Comparison of ENCODE assay signal across 8 cellular contexts in genomic region chr5:150129813-150130492, GRCh38. TPM values are rescaled to one million over a fixed set of nuclear protein-coding genes. Genes with fewer than 3 reads are reported as not detected.
DNase-seq lines count a peak whose midpoint lies in the region; ATAC-seq, FAIRE-seq and TF ChIP-seq lines count a peak whose summit lies in the region.

No MANE protein-coding gene starts in this region.

- no peak for TF ChIP-seq POLR2A in ovary (IDR thresholded peaks at IDR 0.05)

- H4K20me1 ChIP-seq in OCI-LY7 (ENCODE audit: insufficient read depth, low read length), result no peaks in the 10 kb centered on the region; the same call in 1 of the 2 replicates

- no TSS peak for BruUV-seq in OCI-LY7 (replicated peaks; lab: Mats Ljungman, UMichigan)

- no peak overlapping the region for H2AFZ ChIP-seq in OCI-LY7 (ENCODE audit: low read length)

- H3K4me1 ChIP-seq in OCI-LY7 (ENCODE audit: insufficient read depth, low read length, poor library complexity, severe bottlenecking) (no peaks in the 10 kb centered on the region), ovary (ENCODE audit: insufficient read depth) (peaks cover 9% of the 10 kb centered on the region)

- intact Hi-C loops in OCI-LY7 (cut with micrococcal nuclease; ENCODE audit: unreplicated experiment) (loop anchor here (1.0 to 2.0 kb wide), 2 partner anchors 88 to 221 kb away; no protein-coding TSS in a partner anchor), ovary (cut with DNase I) (loop anchor here (1.0 to 10.0 kb wide), 10 partner anchors 37 to 315 kb away; partner anchors contain the start of genes CDX1 (in 2 of the 4), RPS14 (in 1 of the 4) and TCOF1 (in 1 of the 4))

- no peak for TF ChIP-seq EP300 in ovary (IDR thresholded peaks at IDR 0.05)

- no peaks in the 10 kb centered on the region for H3K79me2 ChIP-seq in OCI-LY7 (ENCODE audit: insufficient read depth, low read depth, low read length)

- no peaks in the 10 kb centered on the region for H3K9me3 ChIP-seq in OCI-LY7 (ENCODE audit: low read length)
- no peaks in the 10 kb centered on the region for H3K9me3 ChIP-seq in ovary

- ATAC-seq in HG02610 (IDR thresholded peaks at IDR 0.05; ENCODE audit: unreplicated experiment) (peak; percentile 53), HG03565 (IDR thresholded peaks at IDR 0.05; ENCODE audit: unreplicated experiment) (no peak)

- H3K36me3 ChIP-seq in OCI-LY7 (ENCODE audit: insufficient read depth, low read length) (no peaks in the 10 kb centered on the region), ovary (no peaks in the 10 kb centered on the region)

- DNase-seq in ELF-1 (ENCODE audit: low read depth, low spot score), result peak; percentile 88
- DNase-seq in OCI-LY7 (ENCODE audit: low spot score), result peak; percentile 53
- peak; percentile 15 for DNase-seq in activated effector memory CD4-positive, alpha-beta T cell treated with Interleukin-2 at 50 U/mL for 16 hours
- DNase-seq in frontal cortex (ENCODE audit: low spot score in 2 of 2), result peak; percentile 74 to 86
- DNase-seq in ovary, result peak; percentile 80 to 88 (median 86)
- DNase-seq in urothelium cell line (ENCODE audit: low spot score), result peak; percentile 79

- TF ChIP-seq CTCF in OCI-LY7 (conservative IDR thresholded peaks at IDR 0.05; ENCODE audit: low read length) (peak; percentile 89), ovary (IDR thresholded peaks at IDR 0.05) (peak; percentile 84 to 96 (median 96))

- POLR2A ChIA-PET in OCI-LY7 (lab: Charles Lee), result no interaction called here

- H3K9me2 ChIP-seq in OCI-LY7 (ENCODE audit: insufficient read depth, low read length), result no peaks in the 10 kb centered on the region

- no peaks in the 10 kb centered on the region for H3K27me3 ChIP-seq in ovary

- no peak for FAIRE-seq in frontal cortex (lab: Jason Lieb, UNC)
- FAIRE-seq in urothelium cell line (lab: Jason Lieb, UNC), result peak; percentile 56

- no peak overlapping the region for H3K4me2 ChIP-seq in OCI-LY7 (ENCODE audit: low read length)

- CTCF ChIA-PET in OCI-LY7 (lab: Charles Lee; ENCODE audit: unreplicated experiment), result no interaction called here

- 13 to 16% (median 13%) methylated on average over 25 of the region's 25 CpGs for WGBS in ovary, 3 donors

- H3K27ac ChIP-seq in OCI-LY7 (ENCODE audit: low read depth, low read length, poor library complexity, severe bottlenecking) (no peak overlapping the region), ovary (peak overlapping the region in 1 of 2 donors; percentile 1)

- H3K4me3 ChIP-seq in OCI-LY7 (ENCODE audit: low read depth, low read length, poor library complexity, severe bottlenecking) (no peak overlapping the region), ovary (no peak overlapping the region)

RNA-seq across cellular contexts. Expression of gene PDGFRB, which starts 25.7 kb away (rescaled TPM):
- total RNA-seq in OCI-LY7 (2014; rRNA removed; shearing (Covaris generic)), result 0.80 and 3.0 TPM in 2 replicates
- total RNA-seq in OCI-LY7 (2022) (0.23 TPM in 1 of 2 replicates, not detected in the other), frontal cortex (12.2 TPM), ovary (100 to 1,000 TPM; 102 to 302 (median 212) TPM)
- 100 to 1,000 TPM; 111 to 183 TPM for polyA plus RNA-seq in ovary

RNA-seq across cellular contexts. Expression of gene CDX1, which starts 36.6 kb away (rescaled TPM):
- not detected in 2 replicates for total RNA-seq in OCI-LY7 (2014; rRNA removed; shearing (Covaris generic))
- total RNA-seq in OCI-LY7 (2022) (not detected in 2 replicates), frontal cortex (not detected), ovary (1 to 10 TPM in 1 of 7 donors, under 1 TPM in 6; 0.23 to 1.4 (median 0.66) TPM)
- polyA plus RNA-seq in ovary, result under 1 TPM; 0.18 to 0.44 TPM

RNA-seq across cellular contexts. Expression of gene CSF1R, which starts 43.6 kb away (rescaled TPM):
- total RNA-seq in OCI-LY7 (2014; rRNA removed; shearing (Covaris generic)), result not detected in 2 replicates
- not detected in 2 replicates for total RNA-seq in OCI-LY7 (2022)
- total RNA-seq in frontal cortex, result 5.3 TPM
- total RNA-seq in ovary, result 10 to 100 TPM in 5 of 7 donors, 1 to 10 TPM in 2; 7.6 to 25.3 (median 16.4) TPM
- polyA plus RNA-seq in ovary, result 10 to 100 TPM in 1 of 2 donors, 1 to 10 TPM in 1; 8.1 to 41.9 TPM

RNA-seq across cellular contexts. Expression of gene SLC6A7, which starts 59.9 kb away (rescaled TPM):
- total RNA-seq in OCI-LY7 (2014; rRNA removed; shearing (Covaris generic)), result not detected in 2 replicates
- total RNA-seq in OCI-LY7 (2022), result not detected in 2 replicates
- 2.9 TPM for total RNA-seq in frontal cortex
- total RNA-seq in ovary, result not detected
- under 1 TPM in 1 of 2 donors, not detected in 1; 0.02 TPM for polyA plus RNA-seq in ovary

Comparison
In these comparisons a context has a peak if more than half of its experiments do, and no peak if none do; other contexts are left out.
1. DNase-seq: peak in every context shown above with its lines; median percentile 88 in ELF-1; 86 in ovary; 80 in frontal cortex; 79 in urothelium cell line; 53 in OCI-LY7; 15 in activated effector memory CD4-positive, alpha-beta T cell treated with Interleukin-2 at 50 U/mL for 16 hours.